Comparison of ENCODE assay signal across 8 cellular contexts in genomic region chr19:13847033-13847899, GRCh38. TPM values are rescaled to one million over a fixed set of nuclear protein-coding genes. Genes with fewer than 3 reads are reported as not detected.
DNase-seq lines count a peak whose midpoint lies in the region; ATAC-seq, FAIRE-seq and TF ChIP-seq lines count a peak whose summit lies in the region.

No MANE protein-coding gene starts in this region.

- DNase-seq in NCI-H2171 (lab: John Stamatoyannopoulos, UW) (peak; percentile 87), WTC11 (ENCODE audit: low spot score) (peak; percentile 89), cardiac fibroblast (ENCODE audit: low read depth in 2 of 2) (peak; percentile 95 to 97), keratinocyte (ENCODE audit: low read depth, low spot score) (no peak)
- peak; percentile 80 to 86 (median 80) for DNase-seq in stimulated activated CD4-positive, alpha-beta T cell treated with anti-CD3 and anti-CD28 coated beads, Interleukin-12 subunit alpha, Interleukin-12 subunit beta, amount 100 ng/mL, for 48 hours (ENCODE audit: low read depth in 2 of 3, low spot score in 1 of 3)

- dilution Hi-C loops in keratinocyte (cut with MboI; ENCODE audit: extremely low pct_ligation_motif_present, low sequenced_read_pairs) = no loop called here

- H3K4me1 Mint-ChIP-seq in WTC11 = peaks cover 40% of the 10 kb centered on the region

- peak overlapping the region; percentile 98 for H3K27ac Mint-ChIP-seq in WTC11

- H3K27me3 Mint-ChIP-seq in WTC11 (ENCODE audit: low read depth) = no peaks in the 10 kb centered on the region; the same call in 1 of the 2 replicates

- H3K9ac ChIP-seq in keratinocyte (ENCODE audit: control insufficient read depth, extremely low read depth, insufficient read depth, low read length) = peak overlapping the region; percentile 96

- H2AFZ ChIP-seq in keratinocyte (ENCODE audit: control insufficient read depth, low read length) = no peak overlapping the region

- no peaks in the 10 kb centered on the region for H3K36me3 Mint-ChIP-seq in WTC11

- peak overlapping the region; percentile 100 for H3K27ac ChIP-seq in keratinocyte (ENCODE audit: control insufficient read depth, insufficient read depth, low read length)

- no peak for FAIRE-seq in keratinocyte (lab: Jason Lieb, UNC)

- TF ChIP-seq CTCF in WTC11 (IDR thresholded peaks at IDR 0.05) (no peak), cardiac fibroblast (IDR thresholded peaks at IDR 0.05; ENCODE audit: low read depth, low read length) (no peak), keratinocyte (optimal IDR thresholded peaks at IDR 0.05 in 1 of 3, IDR thresholded peaks at IDR 0.05 in 1 of 3, conservative IDR thresholded peaks at IDR 0.05 in 1 of 3; ENCODE audit: extremely low read depth in 1 of 3, insufficient read depth in 2 of 3, low read length in 3 of 3) (peak in 2 of 3 experiments; percentile 6 to 11)

- H3K4me2 ChIP-seq in keratinocyte (ENCODE audit: control insufficient read depth, extremely low read depth, insufficient read depth, low read depth, low read length) = peak overlapping the region; percentile 68

- peaks cover 59% of the 10 kb centered on the region for H3K4me1 ChIP-seq in keratinocyte (ENCODE audit: control insufficient read depth, extremely low read depth, insufficient read depth, low read length)

- peak overlapping the region; percentile 64 for H3K4me3 Mint-ChIP-seq in WTC11

- H3K27me3 ChIP-seq in keratinocyte (ENCODE audit: control insufficient read depth, extremely low read depth, insufficient read depth, low read length) = no peaks in the 10 kb centered on the region

- no peaks in the 10 kb centered on the region for H3K9me3 Mint-ChIP-seq in WTC11

- peak; percentile 31 for ATAC-seq in GM18498 (IDR thresholded peaks at IDR 0.05; ENCODE audit: unreplicated experiment)
- ATAC-seq in HG02973 (IDR thresholded peaks at IDR 0.05; ENCODE audit: unreplicated experiment) = peak; percentile 24
- peak; percentile 35 for ATAC-seq in WTC11
- no peak for ATAC-seq in GM18519 (IDR thresholded peaks at IDR 0.05; ENCODE audit: low FRiP score, unreplicated experiment)

- no peaks in the 10 kb centered on the region for H3K9me1 ChIP-seq in keratinocyte (ENCODE audit: control insufficient read depth, extremely low read depth, insufficient read depth, low read length)

- H3K79me2 ChIP-seq in keratinocyte (ENCODE audit: control insufficient read depth, insufficient read depth, low read length) = peaks cover 7% of the 10 kb centered on the region

- no peaks in the 10 kb centered on the region for H4K20me1 ChIP-seq in keratinocyte (ENCODE audit: control insufficient read depth, extremely low read depth, insufficient read depth, low read length)

- POLR2A ChIA-PET in WTC11 (lab: Charles Lee) = interaction anchor here (0.5 to 2.6 kb wide), 13 partner anchors 13 to 695 kb away, joined by 3 to 26 read pairs (median 4); partner anchors contain the start of gene ZSWIM4

- H3K9me3 ChIP-seq in keratinocyte (ENCODE audit: control insufficient read depth, low read depth, low read length) = no peaks in the 10 kb centered on the region

- H3K4me3 ChIP-seq in cardiac fibroblast (replicated peaks in 1 of 2; ENCODE audit: low read depth in 2 of 2, low read length in 2 of 2) (peak overlapping the region; percentile 41 to 55), keratinocyte (ENCODE audit: control insufficient read depth in 2 of 3, extremely low read depth in 1 of 3, insufficient read depth in 2 of 3, low read depth in 1 of 3, low read length in 3 of 3) (peak overlapping the region; percentile 22 to 51 (median 28))

- CTCF ChIA-PET in WTC11 (lab: Charles Lee) = interaction anchor here (0.7 to 3.4 kb wide), 11 partner anchors 15 to 201 kb away, joined by 3 to 33 read pairs (median 4); no protein-coding TSS in a partner anchor

- no peaks in the 10 kb centered on the region for H3K36me3 ChIP-seq in keratinocyte (ENCODE audit: control insufficient read depth in 2 of 2, extremely low read depth in 1 of 2, insufficient read depth in 2 of 2, low read length in 2 of 2)

TF ChIP-seq in WTC11, 78 proteins besides CTCF, POLR2A, EP300 and RAD21 (continues in another document):
- peak; percentile 43 for TF ChIP-seq E2F5 (CRISPR knock-in tag; IDR thresholded peaks at IDR 0.05)
- TF ChIP-seq RELA (CRISPR knock-in tag; IDR thresholded peaks at IDR 0.05; ENCODE audit: borderline replicate concordance) = no peak
- TF ChIP-seq ESRRA (CRISPR knock-in tag; IDR thresholded peaks at IDR 0.05; ENCODE audit: borderline replicate concordance) = no peak
- no peak for TF ChIP-seq GABPB1 (CRISPR knock-in tag; IDR thresholded peaks at IDR 0.05)
- no peak for TF ChIP-seq ZNF512 (CRISPR knock-in tag; IDR thresholded peaks at IDR 0.05; ENCODE audit: borderline replicate concordance)
- TF ChIP-seq JAZF1 (CRISPR knock-in tag; IDR thresholded peaks at IDR 0.05) = no peak
- peak; percentile 40; the same call in 1 of the 2 replicates for TF ChIP-seq FOXJ3 (CRISPR knock-in tag; IDR thresholded peaks at IDR 0.05; ENCODE audit: borderline replicate concordance)
- no peak for TF ChIP-seq MXD4 (CRISPR knock-in tag; IDR thresholded peaks at IDR 0.05; ENCODE audit: borderline replicate concordance)
- TF ChIP-seq ZNF671 (CRISPR knock-in tag; IDR thresholded peaks at IDR 0.05) = no peak
- peak; percentile 57; the same call in 1 of the 2 replicates for TF ChIP-seq IRF1 (CRISPR knock-in tag; IDR thresholded peaks at IDR 0.05)

RNA-seq across cellular contexts. Expression of gene NANOS3, which starts 29.7 kb away (rescaled TPM):
- 0.66 to 1.1 TPM (median 0.71 TPM) in 3 replicates for total RNA-seq in WTC11 (2021)
- 0.18 TPM in 1 of 3 replicates, not detected in the others for polyA plus RNA-seq in keratinocyte
- polyA plus RNA-seq in keratinocyte (2011; ENCODE audit: low read depth) = not detected
- 0.40 TPM in 1 of 2 replicates, not detected in the other for polyA plus RNA-seq in keratinocyte (2011; cell fraction: cytosol; rRNA removed)
- not detected in 2 replicates for polyA plus RNA-seq in keratinocyte (2011; cell fraction: nucleus; rRNA removed)
- 0.86 TPM in 1 of 2 replicates, not detected in the other for polyA plus RNA-seq in keratinocyte (2012; ENCODE audit: low replicate concordance)
- 0.40 TPM in 1 of 3 replicates, not detected in the others for polyA minus RNA-seq in keratinocyte
- not detected for polyA minus RNA-seq in keratinocyte (2011; cell fraction: cytosol; rRNA and poly(A)+ RNA removed)
- polyA minus RNA-seq in keratinocyte (2011; cell fraction: nucleus; rRNA and poly(A)+ RNA removed) = not detected in 2 replicates

RNA-seq across cellular contexts. Expression of gene ZSWIM4, which starts 52.0 kb away (rescaled TPM):
- total RNA-seq in WTC11 (2021) = 33.4 to 35.5 TPM (median 34.2 TPM) in 3 replicates
- polyA plus RNA-seq in keratinocyte = 0.71 to 1.1 TPM (median 1.00 TPM) in 3 replicates
- 6.3 TPM for polyA plus RNA-seq in keratinocyte (2011; ENCODE audit: low read depth)
- polyA plus RNA-seq in keratinocyte (2011; cell fraction: cytosol; rRNA removed) = 0.68 and 1.3 TPM in 2 replicates
- polyA plus RNA-seq in keratinocyte (2011; cell fraction: nucleus; rRNA removed) = 2.9 and 3.6 TPM in 2 replicates
- 1.5 and 3.8 TPM in 2 replicates for polyA plus RNA-seq in keratinocyte (2012; ENCODE audit: low replicate concordance)
- polyA minus RNA-seq in keratinocyte = 2.1 to 3.7 TPM (median 3.1 TPM) in 3 replicates
- 6.3 TPM for polyA minus RNA-seq in keratinocyte (2011; cell fraction: cytosol; rRNA and poly(A)+ RNA removed)
- polyA minus RNA-seq in keratinocyte (2011; cell fraction: nucleus; rRNA and poly(A)+ RNA removed) = 5.3 and 7.0 TPM in 2 replicates

RNA-seq across cellular contexts. Expression of gene BRME1, which starts 58.7 kb away (rescaled TPM):
- 5.0 to 7.2 TPM (median 6.4 TPM) in 3 replicates for total RNA-seq in WTC11 (2021)
- polyA plus RNA-seq in keratinocyte = 0.22 to 0.57 TPM (median 0.26 TPM) in 3 replicates
- not detected for polyA plus RNA-seq in keratinocyte (2011; ENCODE audit: low read depth)
- polyA plus RNA-seq in keratinocyte (2011; cell fraction: cytosol; rRNA removed) = 0.17 and 0.30 TPM in 2 replicates
- 0.43 and 0.61 TPM in 2 replicates for polyA plus RNA-seq in keratinocyte (2011; cell fraction: nucleus; rRNA removed)
- 0.44 and 0.71 TPM in 2 replicates for polyA plus RNA-seq in keratinocyte (2012; ENCODE audit: low replicate concordance)
- 0.38 to 0.56 TPM in 2 of 3 replicates, not detected in the other for polyA minus RNA-seq in keratinocyte
- polyA minus RNA-seq in keratinocyte (2011; cell fraction: cytosol; rRNA and poly(A)+ RNA removed) = 1.5 TPM
- not detected in 2 replicates for polyA minus RNA-seq in keratinocyte (2011; cell fraction: nucleus; rRNA and poly(A)+ RNA removed)

RNA-seq across cellular contexts. Expression of gene CC2D1A, which starts 58.7 kb away (rescaled TPM):
- 36.6 to 44.2 TPM (median 42.2 TPM) in 3 replicates for total RNA-seq in WTC11 (2021)
- polyA plus RNA-seq in keratinocyte = 11.2 to 15.6 TPM (median 14.7 TPM) in 3 replicates
- polyA plus RNA-seq in keratinocyte (2011; ENCODE audit: low read depth) = 33.3 TPM
- 6.7 and 13.2 TPM in 2 replicates for polyA plus RNA-seq in keratinocyte (2011; cell fraction: cytosol; rRNA removed)
- polyA plus RNA-seq in keratinocyte (2011; cell fraction: nucleus; rRNA removed) = 36.5 and 49.5 TPM in 2 replicates
- polyA plus RNA-seq in keratinocyte (2012; ENCODE audit: low replicate concordance) = 18.5 and 22.1 TPM in 2 replicates
- polyA minus RNA-seq in keratinocyte = 13.6 to 45.7 TPM (median 15.7 TPM) in 3 replicates
- polyA minus RNA-seq in keratinocyte (2011; cell fraction: cytosol; rRNA and poly(A)+ RNA removed) = 17.5 TPM
- 16.7 and 18.5 TPM in 2 replicates for polyA minus RNA-seq in keratinocyte (2011; cell fraction: nucleus; rRNA and poly(A)+ RNA removed)

Comparison
In these comparisons a context has a peak if more than half of its experiments do, and no peak if none do; other contexts are left out.
1. CTCF ChIP-seq: peak in keratinocyte (2 of 3); none in WTC11 (single experiment) and cardiac fibroblast (single experiment).